ENCODE assay signal across 1 cellular context in the genomic region with DNA sequence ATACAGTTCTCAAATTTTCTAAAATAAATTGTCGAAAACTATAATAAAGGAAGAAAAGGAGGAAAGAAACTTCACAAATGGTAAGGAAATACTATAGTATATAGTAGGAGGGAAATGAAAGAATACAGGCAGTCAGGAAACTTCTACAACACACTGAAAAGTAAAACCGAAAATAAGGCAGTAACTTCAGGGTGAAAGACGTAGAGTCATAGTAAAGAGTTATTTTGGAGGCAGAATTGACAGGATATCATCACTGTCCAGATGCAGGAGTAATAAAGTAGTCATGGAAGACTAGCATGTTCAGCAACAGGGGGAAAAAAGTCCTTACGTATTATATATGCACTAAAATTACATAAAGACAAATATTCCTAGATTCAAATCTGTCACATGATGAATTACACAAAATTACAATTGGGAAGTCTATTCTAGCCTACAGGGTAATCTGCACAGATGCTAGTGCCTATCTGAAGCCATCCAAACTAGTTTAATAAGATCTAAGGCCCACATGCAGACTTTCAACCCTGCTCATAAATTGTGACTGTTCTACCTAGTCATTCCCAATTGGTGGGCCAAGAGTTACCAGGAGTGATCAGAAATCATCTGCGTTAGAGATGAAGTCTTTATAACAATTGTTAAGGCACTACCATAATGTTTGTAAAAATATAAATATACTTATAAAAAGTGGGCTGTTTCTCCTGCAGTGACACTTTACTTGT.
TF ChIP-seq lines count a peak whose summit lies in the region.

No MANE protein-coding gene starts in this region.

TF ChIP-seq in GM12878, 131 proteins besides CTCF, POLR2A, EP300 and RAD21 (continued from another document):
- TF ChIP-seq, protein P1, sequence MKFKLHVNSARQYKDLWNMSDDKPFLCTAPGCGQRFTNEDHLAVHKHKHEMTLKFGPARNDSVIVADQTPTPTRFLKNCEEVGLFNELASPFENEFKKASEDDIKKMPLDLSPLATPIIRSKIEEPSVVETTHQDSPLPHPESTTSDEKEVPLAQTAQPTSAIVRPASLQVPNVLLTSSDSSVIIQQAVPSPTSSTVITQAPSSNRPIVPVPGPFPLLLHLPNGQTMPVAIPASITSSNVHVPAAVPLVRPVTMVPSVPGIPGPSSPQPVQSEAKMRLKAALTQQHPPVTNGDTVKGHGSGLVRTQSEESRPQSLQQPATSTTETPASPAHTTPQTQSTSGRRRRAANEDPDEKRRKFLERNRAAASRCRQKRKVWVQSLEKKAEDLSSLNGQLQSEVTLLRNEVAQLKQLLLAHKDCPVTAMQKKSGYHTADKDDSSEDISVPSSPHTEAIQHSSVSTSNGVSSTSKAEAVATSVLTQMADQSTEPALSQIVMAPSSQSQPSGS (IDR thresholded peaks at IDR 0.05; ENCODE audit: low read length): 0 out of 2 replicates have a peak, but pooled peaks have one; percentile 17
- TF ChIP-seq ATF7 (IDR thresholded peaks at IDR 0.05; ENCODE audit: low read depth) (peak; percentile 38; the same call in 1 of the 2 replicates), MYB (IDR thresholded peaks at IDR 0.05; ENCODE audit: borderline replicate concordance, low read depth, low read length) (no peak), IKZF2 (IDR thresholded peaks at IDR 0.05) (no peak), TCF3 (IDR thresholded peaks at IDR 0.05; ENCODE audit: borderline replicate concordance, insufficient read depth, low read depth, low read length) (no peak), SRF (IDR thresholded peaks at IDR 0.05; ENCODE audit: low read depth in 2 of 2, low read length in 2 of 2) (no peak)
- TF ChIP-seq, protein P2, sequence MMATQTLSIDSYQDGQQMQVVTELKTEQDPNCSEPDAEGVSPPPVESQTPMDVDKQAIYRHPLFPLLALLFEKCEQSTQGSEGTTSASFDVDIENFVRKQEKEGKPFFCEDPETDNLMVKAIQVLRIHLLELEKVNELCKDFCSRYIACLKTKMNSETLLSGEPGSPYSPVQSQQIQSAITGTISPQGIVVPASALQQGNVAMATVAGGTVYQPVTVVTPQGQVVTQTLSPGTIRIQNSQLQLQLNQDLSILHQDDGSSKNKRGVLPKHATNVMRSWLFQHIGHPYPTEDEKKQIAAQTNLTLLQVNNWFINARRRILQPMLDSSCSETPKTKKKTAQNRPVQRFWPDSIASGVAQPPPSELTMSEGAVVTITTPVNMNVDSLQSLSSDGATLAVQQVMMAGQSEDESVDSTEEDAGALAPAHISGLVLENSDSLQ (IDR thresholded peaks at IDR 0.05): peak; percentile 46; the same call in 1 of the 2 replicates
- TF ChIP-seq, protein P3, sequence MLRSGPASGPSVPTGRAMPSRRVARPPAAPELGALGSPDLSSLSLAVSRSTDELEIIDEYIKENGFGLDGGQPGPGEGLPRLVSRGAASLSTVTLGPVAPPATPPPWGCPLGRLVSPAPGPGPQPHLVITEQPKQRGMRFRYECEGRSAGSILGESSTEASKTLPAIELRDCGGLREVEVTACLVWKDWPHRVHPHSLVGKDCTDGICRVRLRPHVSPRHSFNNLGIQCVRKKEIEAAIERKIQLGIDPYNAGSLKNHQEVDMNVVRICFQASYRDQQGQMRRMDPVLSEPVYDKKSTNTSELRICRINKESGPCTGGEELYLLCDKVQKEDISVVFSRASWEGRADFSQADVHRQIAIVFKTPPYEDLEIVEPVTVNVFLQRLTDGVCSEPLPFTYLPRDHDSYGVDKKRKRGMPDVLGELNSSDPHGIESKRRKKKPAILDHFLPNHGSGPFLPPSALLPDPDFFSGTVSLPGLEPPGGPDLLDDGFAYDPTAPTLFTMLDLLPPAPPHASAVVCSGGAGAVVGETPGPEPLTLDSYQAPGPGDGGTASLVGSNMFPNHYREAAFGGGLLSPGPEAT (IDR thresholded peaks at IDR 0.05; ENCODE audit: low read depth): peak; percentile 21; the same call in 1 of the 2 replicates
- TF ChIP-seq, protein P4, sequence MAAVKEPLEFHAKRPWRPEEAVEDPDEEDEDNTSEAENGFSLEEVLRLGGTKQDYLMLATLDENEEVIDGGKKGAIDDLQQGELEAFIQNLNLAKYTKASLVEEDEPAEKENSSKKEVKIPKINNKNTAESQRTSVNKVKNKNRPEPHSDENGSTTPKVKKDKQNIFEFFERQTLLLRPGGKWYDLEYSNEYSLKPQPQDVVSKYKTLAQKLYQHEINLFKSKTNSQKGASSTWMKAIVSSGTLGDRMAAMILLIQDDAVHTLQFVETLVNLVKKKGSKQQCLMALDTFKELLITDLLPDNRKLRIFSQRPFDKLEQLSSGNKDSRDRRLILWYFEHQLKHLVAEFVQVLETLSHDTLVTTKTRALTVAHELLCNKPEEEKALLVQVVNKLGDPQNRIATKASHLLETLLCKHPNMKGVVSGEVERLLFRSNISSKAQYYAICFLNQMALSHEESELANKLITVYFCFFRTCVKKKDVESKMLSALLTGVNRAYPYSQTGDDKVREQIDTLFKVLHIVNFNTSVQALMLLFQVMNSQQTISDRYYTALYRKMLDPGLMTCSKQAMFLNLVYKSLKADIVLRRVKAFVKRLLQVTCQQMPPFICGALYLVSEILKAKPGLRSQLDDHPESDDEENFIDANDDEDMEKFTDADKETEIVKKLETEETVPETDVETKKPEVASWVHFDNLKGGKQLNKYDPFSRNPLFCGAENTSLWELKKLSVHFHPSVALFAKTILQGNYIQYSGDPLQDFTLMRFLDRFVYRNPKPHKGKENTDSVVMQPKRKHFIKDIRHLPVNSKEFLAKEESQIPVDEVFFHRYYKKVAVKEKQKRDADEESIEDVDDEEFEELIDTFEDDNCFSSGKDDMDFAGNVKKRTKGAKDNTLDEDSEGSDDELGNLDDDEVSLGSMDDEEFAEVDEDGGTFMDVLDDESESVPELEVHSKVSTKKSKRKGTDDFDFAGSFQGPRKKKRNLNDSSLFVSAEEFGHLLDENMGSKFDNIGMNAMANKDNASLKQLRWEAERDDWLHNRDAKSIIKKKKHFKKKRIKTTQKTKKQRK (IDR thresholded peaks at IDR 0.05; ENCODE audit: low read depth, low read length): no peak
